In the genomic region with DNA sequence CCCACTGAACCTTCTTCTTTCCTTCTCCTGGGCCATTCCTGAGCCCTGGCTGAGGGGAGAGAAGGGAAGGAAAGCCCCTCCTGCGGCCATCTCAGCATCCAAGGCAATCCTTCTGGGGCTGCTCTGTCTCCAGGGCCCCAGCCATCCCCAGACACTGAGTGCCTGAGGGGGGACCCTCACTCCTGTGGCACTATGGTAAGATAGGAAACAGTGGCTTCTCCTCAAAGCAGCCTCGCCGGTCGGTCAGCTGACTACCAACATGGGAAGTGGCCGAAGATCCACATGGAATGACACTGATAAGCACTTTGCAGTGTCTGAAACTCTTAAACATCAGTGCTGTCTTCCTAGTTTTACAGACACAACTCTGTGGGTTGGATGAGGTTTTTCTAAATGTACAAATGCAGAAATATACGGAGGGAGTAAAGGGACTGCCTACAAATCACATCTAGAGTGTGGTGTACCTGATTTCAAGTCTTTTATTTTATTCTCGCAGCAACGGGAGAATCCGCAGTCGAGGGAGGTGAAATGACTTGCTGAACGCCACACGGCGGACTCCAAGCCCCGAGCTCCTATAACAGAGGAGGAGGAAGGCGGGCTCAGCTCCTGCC, we compare ENCODE assay signal across 8 cellular contexts. TPM values are rescaled to one million over a fixed set of nuclear protein-coding genes. Genes with fewer than 3 reads are reported as not detected.
DNase-seq lines count a peak whose midpoint lies in the region; ATAC-seq and TF ChIP-seq lines count a peak whose summit lies in the region.

No MANE protein-coding gene starts in this region.

- H3K36me3 Mint-ChIP-seq in activated naive CD4-positive, alpha-beta T cell treated with anti-CD3 and anti-CD28 coated beads for 36 hours (ENCODE audit: low read depth), result no peaks in the 10 kb centered on the region
- peaks cover 7% of the 10 kb centered on the region for H3K36me3 Mint-ChIP-seq in activated T-helper 1 cell treated with anti-CD3 and anti-CD28 coated beads, Interleukin-12 subunit alpha, Interleukin-12 subunit beta, Interleukin-2, Interleukin-4 antibody, amounts not matched to agents 30 ng/mL and 10 ng/mL and 1 ng/mL, durations not matched to agents 14 hours and 24 hours and 36 hours (ENCODE audit: low read depth)
- no peaks in the 10 kb centered on the region for H3K36me3 Mint-ChIP-seq in type B pancreatic cell

- intact Hi-C loops in activated naive CD4-positive, alpha-beta T cell treated with anti-CD3 and anti-CD28 coated beads for 36 hours (cut with micrococcal nuclease), result loop anchor here (1.0 to 5.0 kb wide), 9 partner anchors 9 to 445 kb away; a partner anchor contains a TSS
- intact Hi-C loops in activated T-helper 1 cell treated with anti-CD3 and anti-CD28 coated beads, Interleukin-12 subunit alpha, Interleukin-12 subunit beta, Interleukin-2, Interleukin-4 antibody, amounts not matched to agents 30 ng/mL and 10 ng/mL and 1 ng/mL, durations not matched to agents 14 hours and 24 hours and 36 hours (cut with micrococcal nuclease), result loop anchor here (1.0 to 10.0 kb wide), 14 partner anchors 9 to 568 kb away; a partner anchor contains a TSS

- H3K4me1 Mint-ChIP-seq in activated naive CD4-positive, alpha-beta T cell treated with anti-CD3 and anti-CD28 coated beads for 36 hours (ENCODE audit: low read depth), result peaks cover 32% of the 10 kb centered on the region
- H3K4me1 Mint-ChIP-seq in activated T-helper 1 cell treated with anti-CD3 and anti-CD28 coated beads, Interleukin-12 subunit alpha, Interleukin-12 subunit beta, Interleukin-2, Interleukin-4 antibody, amounts not matched to agents 30 ng/mL and 10 ng/mL and 1 ng/mL, durations not matched to agents 14 hours and 24 hours and 36 hours (ENCODE audit: low read depth), result peaks cover 43% of the 10 kb centered on the region
- H3K4me1 Mint-ChIP-seq in type B pancreatic cell (ENCODE audit: unreplicated experiment), result peaks cover 7% of the 10 kb centered on the region

- H3K9me3 Mint-ChIP-seq in activated naive CD4-positive, alpha-beta T cell treated with anti-CD3 and anti-CD28 coated beads for 36 hours, result no peaks in the 10 kb centered on the region
- peaks cover 4% of the 10 kb centered on the region for H3K9me3 Mint-ChIP-seq in activated T-helper 1 cell treated with anti-CD3 and anti-CD28 coated beads, Interleukin-12 subunit alpha, Interleukin-12 subunit beta, Interleukin-2, Interleukin-4 antibody, amounts not matched to agents 30 ng/mL and 10 ng/mL and 1 ng/mL, durations not matched to agents 14 hours and 24 hours and 36 hours
- no peaks in the 10 kb centered on the region for H3K9me3 Mint-ChIP-seq in type B pancreatic cell

- peaks cover 32% of the 10 kb centered on the region for H3K27me3 ChIP-seq in kidney epithelial cell (ENCODE audit: control insufficient read depth, insufficient read depth, low read length)

- no peak for TF ChIP-seq CTCF in kidney epithelial cell (IDR thresholded peaks at IDR 0.05; ENCODE audit: insufficient read depth, low read length, poor library complexity, severe bottlenecking)
- no peak for TF ChIP-seq CTCF in type B pancreatic cell (conservative IDR thresholded peaks at IDR 0.05)

- H3K4me3 Mint-ChIP-seq in activated naive CD4-positive, alpha-beta T cell treated with anti-CD3 and anti-CD28 coated beads for 36 hours, result peak overlapping the region; percentile 55
- H3K4me3 Mint-ChIP-seq in activated T-helper 1 cell treated with anti-CD3 and anti-CD28 coated beads, Interleukin-12 subunit alpha, Interleukin-12 subunit beta, Interleukin-2, Interleukin-4 antibody, amounts not matched to agents 30 ng/mL and 10 ng/mL and 1 ng/mL, durations not matched to agents 14 hours and 24 hours and 36 hours, result peak overlapping the region; percentile 76
- H3K4me3 Mint-ChIP-seq in type B pancreatic cell, result peak overlapping the region; percentile 90

- H3K36me3 ChIP-seq in kidney epithelial cell (ENCODE audit: control insufficient read depth, insufficient read depth, low read length), result no peaks in the 10 kb centered on the region

- DNase-seq in activated naive CD4-positive, alpha-beta T cell treated with anti-CD3 and anti-CD28 coated beads for 36 hours, result no peak
- DNase-seq in activated naive CD4-positive, alpha-beta T cell treated with Interleukin-2 at 50 U/mL for 16 hours, result no peak
- no peak for DNase-seq in activated T-helper 1 cell treated with anti-CD3 and anti-CD28 coated beads, Interleukin-12 subunit alpha, Interleukin-12 subunit beta, Interleukin-2, Interleukin-4 antibody, amounts not matched to agents 30 ng/mL and 10 ng/mL and 1 ng/mL, durations not matched to agents 14 hours and 24 hours and 36 hours (ENCODE audit: low spot score)
- no peak for DNase-seq in kidney epithelial cell (ENCODE audit: low read depth)
- no peak for DNase-seq in type B pancreatic cell (ENCODE audit: extremely low spot score, unreplicated experiment)
- no peak for DNase-seq in SW 1271 (lab: John Stamatoyannopoulos, UW)

- no peak for ATAC-seq in GM21737 (IDR thresholded peaks at IDR 0.05; ENCODE audit: unreplicated experiment)
- no peak for ATAC-seq in HG02642 (IDR thresholded peaks at IDR 0.05; ENCODE audit: poor library complexity, unreplicated experiment)

- peak overlapping the region; percentile 3 for H3K27ac Mint-ChIP-seq in activated naive CD4-positive, alpha-beta T cell treated with anti-CD3 and anti-CD28 coated beads for 36 hours
- H3K27ac Mint-ChIP-seq in activated T-helper 1 cell treated with anti-CD3 and anti-CD28 coated beads, Interleukin-12 subunit alpha, Interleukin-12 subunit beta, Interleukin-2, Interleukin-4 antibody, amounts not matched to agents 30 ng/mL and 10 ng/mL and 1 ng/mL, durations not matched to agents 14 hours and 24 hours and 36 hours, result peak overlapping the region; percentile 79
- H3K27ac Mint-ChIP-seq in type B pancreatic cell, result peak overlapping the region; percentile 43

- CTCF ChIA-PET in activated naive CD4-positive, alpha-beta T cell treated with anti-CD3 and anti-CD28 coated beads for 36 hours (lab: Charles Lee), result interaction anchor here (0.7 to 1.2 kb wide), 3 partner anchors 12 to 27 kb away, joined by 3 to 9 read pairs (median 4); no protein-coding TSS in a partner anchor

- H3K4me3 ChIP-seq in kidney epithelial cell (ENCODE audit: low read depth, low read length), result peak overlapping the region; percentile 45

- peaks cover 36% of the 10 kb centered on the region for H3K27me3 Mint-ChIP-seq in activated naive CD4-positive, alpha-beta T cell treated with anti-CD3 and anti-CD28 coated beads for 36 hours (ENCODE audit: low read depth)
- H3K27me3 Mint-ChIP-seq in activated T-helper 1 cell treated with anti-CD3 and anti-CD28 coated beads, Interleukin-12 subunit alpha, Interleukin-12 subunit beta, Interleukin-2, Interleukin-4 antibody, amounts not matched to agents 30 ng/mL and 10 ng/mL and 1 ng/mL, durations not matched to agents 14 hours and 24 hours and 36 hours (ENCODE audit: insufficient read depth), result peaks cover 14% of the 10 kb centered on the region
- peaks cover 48% of the 10 kb centered on the region for H3K27me3 Mint-ChIP-seq in type B pancreatic cell

RNA-seq across cellular contexts. Expression of a gene that starts 1.0 kb away (rescaled TPM):
- 1 to 10 TPM; 1.0 to 1.7 TPM for total RNA-seq in activated naive CD4-positive, alpha-beta T cell treated with anti-CD3 and anti-CD28 coated beads for 36 hours
- total RNA-seq in activated T-helper 1 cell treated with anti-CD3 and anti-CD28 coated beads, Interleukin-12 subunit alpha, Interleukin-12 subunit beta, Interleukin-2, Interleukin-4 antibody, amounts not matched to agents 30 ng/mL and 10 ng/mL and 1 ng/mL, durations not matched to agents 14 hours and 24 hours and 36 hours, result 2.8 and 3.1 TPM in 2 replicates
- total RNA-seq in kidney epithelial cell (115 and 117 TPM in 2 replicates), type B pancreatic cell (ENCODE audit: low replicate concordance) (1.5 and 1.9 TPM in 2 replicates)

RNA-seq across cellular contexts. Expression of a gene that starts 20.9 kb away (rescaled TPM):
- not detected for total RNA-seq in activated naive CD4-positive, alpha-beta T cell treated with anti-CD3 and anti-CD28 coated beads for 36 hours
- total RNA-seq in activated T-helper 1 cell treated with anti-CD3 and anti-CD28 coated beads, Interleukin-12 subunit alpha, Interleukin-12 subunit beta, Interleukin-2, Interleukin-4 antibody, amounts not matched to agents 30 ng/mL and 10 ng/mL and 1 ng/mL, durations not matched to agents 14 hours and 24 hours and 36 hours, result 0.13 TPM in 1 of 2 replicates, not detected in the other
- total RNA-seq in kidney epithelial cell (7.9 and 11.5 TPM in 2 replicates), type B pancreatic cell (ENCODE audit: low replicate concordance) (0.51 and 0.55 TPM in 2 replicates)

RNA-seq across cellular contexts. Expression of a gene that starts 51.4 kb away (rescaled TPM):
- total RNA-seq in activated naive CD4-positive, alpha-beta T cell treated with anti-CD3 and anti-CD28 coated beads for 36 hours, result 10 to 100 TPM; 48.4 to 49.5 TPM
- 52.4 and 58.1 TPM in 2 replicates for total RNA-seq in activated T-helper 1 cell treated with anti-CD3 and anti-CD28 coated beads, Interleukin-12 subunit alpha, Interleukin-12 subunit beta, Interleukin-2, Interleukin-4 antibody, amounts not matched to agents 30 ng/mL and 10 ng/mL and 1 ng/mL, durations not matched to agents 14 hours and 24 hours and 36 hours
- total RNA-seq in kidney epithelial cell (30.8 and 48.9 TPM in 2 replicates), type B pancreatic cell (ENCODE audit: low replicate concordance) (54.4 and 68.3 TPM in 2 replicates)

Comparison
In these comparisons a context has a peak if more than half of its experiments do, and no peak if none do; other contexts are left out.
1. H3K27ac Mint-ChIP-seq: peak in every context shown above with its lines; median percentile 79 in activated T-helper 1 cell treated with anti-CD3 and anti-CD28 coated beads, Interleukin-12 subunit alpha, Interleukin-12 subunit beta, Interleukin-2, Interleukin-4 antibody, amounts not matched to agents 30 ng/mL and 10 ng/mL and 1 ng/mL, durations not matched to agents 14 hours and 24 hours and 36 hours; 43 in type B pancreatic cell; 3 in activated naive CD4-positive, alpha-beta T cell treated with anti-CD3 and anti-CD28 coated beads for 36 hours.
2. RNA of a gene that starts 1.0 kb away (total RNA-seq): 115 to 117 TPM in kidney epithelial cell; 2.8 to 3.1 TPM in activated T-helper 1 cell treated with anti-CD3 and anti-CD28 coated beads, Interleukin-12 subunit alpha, Interleukin-12 subunit beta, Interleukin-2, Interleukin-4 antibody, amounts not matched to agents 30 ng/mL and 10 ng/mL and 1 ng/mL, durations not matched to agents 14 hours and 24 hours and 36 hours, 1.5 to 1.9 TPM in type B pancreatic cell and 1.0 to 1.7 TPM in activated naive CD4-positive, alpha-beta T cell treated with anti-CD3 and anti-CD28 coated beads for 36 hours; every median in the first group is over 10 times any median in the second.
3. Peak in every context shown above with its lines, with median percentiles within 50 percentile points of each other: H3K4me3 Mint-ChIP-seq.